ENCODE assay signal across 20 cellular contexts in genomic region chr5:118614701-118615475, GRCh38.
"Had no signal": no experiment of that assay in that cellular context is flagged by ENCODE, and none has a peak within 500 bp of the region (broad histone marks: within the 10 kb centered on the region; RNA-seq: fewer than 3 reads in every experiment).

No MANE protein-coding gene starts in this region.

- H3K36me3 ChIP-seq: colonic mucosa, lower lobe of right lung, neutrophil, sigmoid colon, tibial nerve had no signal

- DNase-seq: cerebellar nuclear complex; colonic mucosa; dermis blood vessel endothelial cell; erythroblast; foreskin melanocyte; lower lobe of right lung; mesendoderm; naive B cell; psoas muscle; sigmoid colon; stimulated activated CD4-positive, alpha-beta T cell treated with anti-CD3 and anti-CD28 coated beads, Interleukin-2, amount 100 ng/mL, for 24 hours; stimulated activated CD4-positive, alpha-beta T cell treated with anti-CD3 and anti-CD28 coated beads, Interleukin-4, amount 100 ng/mL, for 4 hours; stimulated activated naive B cell treated with anti-CD40 and anti-IgM and Interleukin-4, amounts not matched to agents 10 μg/mL and 1 μg/mL and 100 μg/mL, for 72 hours; stimulated activated naive CD8-positive, alpha-beta T cell treated with anti-CD3 and anti-CD28 coated beads, Interleukin-15, amount 100 ng/mL, for 72 hours; testis had no signal

- ATAC-seq: left lobe of liver; psoas muscle; stimulated activated naive B cell treated with anti-CD40 and anti-IgM and Interleukin-4, amounts not matched to agents 10 μg/mL and 1 μg/mL and 100 μg/mL, for 72 hours; stimulated activated naive CD8-positive, alpha-beta T cell treated with anti-CD3 and anti-CD28 coated beads, Interleukin-15, amount 100 ng/mL, for 72 hours had no signal

- H3K27ac ChIP-seq: colonic mucosa, hepatocyte, lower lobe of right lung, neutrophil, psoas muscle, sigmoid colon, skin epidermis, testis, tibial nerve had no signal

- H3K4me1 ChIP-seq: colonic mucosa, lower lobe of right lung, psoas muscle, sigmoid colon, testis, tibial nerve had no signal

- H2AFZ ChIP-seq: hepatocyte had no signal

- H3K27me3 ChIP-seq: colonic mucosa, hepatocyte, neutrophil, sigmoid colon, testis, tibial nerve had no signal

- H3K4me3 ChIP-seq: colonic mucosa, hepatocyte, lower lobe of right lung, psoas muscle, sigmoid colon, skin epidermis, testis, tibial nerve had no signal

- H3K9me3 ChIP-seq: colonic mucosa, lower lobe of right lung, neutrophil, psoas muscle, sigmoid colon, testis, tibial nerve had no signal

- H3K4me2 ChIP-seq: hepatocyte had no signal
